16 cellular contexts compared by ENCODE assay signal in the genomic region with DNA sequence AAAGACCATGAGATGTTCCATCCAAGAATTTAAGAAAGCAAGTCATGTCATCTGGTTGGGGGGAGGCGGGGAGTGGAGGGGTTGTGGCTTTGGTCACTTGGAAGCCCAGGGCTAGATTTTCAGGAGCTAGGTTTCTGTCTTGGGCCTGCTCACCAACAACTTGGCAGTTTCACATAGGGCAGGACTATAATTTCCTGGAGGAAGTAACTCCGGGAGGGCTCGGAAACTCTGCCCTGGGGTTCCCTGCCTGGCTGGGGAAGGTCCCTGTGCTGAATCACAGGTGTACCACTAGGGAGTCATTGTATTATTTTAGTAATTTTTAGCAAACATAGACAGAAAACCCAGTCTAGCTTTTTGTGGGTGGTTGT.
DNase-seq lines count a peak whose midpoint lies in the region; ATAC-seq and TF ChIP-seq lines count a peak whose summit lies in the region.
"Had no signal": no experiment of that assay in that cellular context is flagged by ENCODE, and none has a peak within 500 bp of the region (broad histone marks: within the 10 kb centered on the region; RNA-seq: fewer than 3 reads in every experiment).

No MANE protein-coding gene starts in this region.

- H3K36me3 ChIP-seq in esophagus muscularis mucosa (no peaks in the 10 kb centered on the region), prostate gland (no peaks in the 10 kb centered on the region)

- no peak overlapping the region for H3K27ac Mint-ChIP-seq in activated CD8-positive, alpha-beta memory T cell treated with anti-CD3 and anti-CD28 coated beads, Interleukin-2, amount 10 ng/mL, durations not matched to agents 7 days and 5 days
- H3K27ac Mint-ChIP-seq: CD4-positive, alpha-beta memory T cell had no signal

- H3K27ac ChIP-seq in esophagus muscularis mucosa (replicated peaks in 1 of 4), result no peak overlapping the region
- no peak overlapping the region for H3K27ac ChIP-seq in prostate gland
- H3K27ac ChIP-seq: A549, C4-2B had no signal

- no peak for TF ChIP-seq EP300 in esophagus muscularis mucosa (IDR thresholded peaks at IDR 0.05)

- WGBS in esophagus muscularis mucosa, result 82% methylated on average over 3 of the region's 3 CpGs
- 99% methylated on average over 3 of the region's 3 CpGs for WGBS in prostate gland

- no peak overlapping the region for H3K4me3 Mint-ChIP-seq in activated CD8-positive, alpha-beta memory T cell treated with anti-CD3 and anti-CD28 coated beads, Interleukin-2, amount 10 ng/mL, durations not matched to agents 7 days and 5 days
- H3K4me3 Mint-ChIP-seq: CD4-positive, alpha-beta memory T cell had no signal

- intact Hi-C loops in esophagus muscularis mucosa (cut with DNase I) (no loop called here), prostate gland (cut with DNase I) (no loop called here), left cardiac atrium (cut with DNase I) (no loop called here)

- TF ChIP-seq POLR2A in esophagus muscularis mucosa (IDR thresholded peaks at IDR 0.05; ENCODE audit: low read depth) (no peak), prostate gland (IDR thresholded peaks at IDR 0.05) (no peak)

- CTCF ChIA-PET in activated CD8-positive, alpha-beta memory T cell treated with anti-CD3 and anti-CD28 coated beads, Interleukin-2, amount 10 ng/mL, durations not matched to agents 7 days and 5 days (lab: Charles Lee), result no interaction called here

- H3K9me3 ChIP-seq in esophagus muscularis mucosa (no peaks in the 10 kb centered on the region), prostate gland (no peaks in the 10 kb centered on the region)
- H3K9me3 ChIP-seq: A549, BE2C had no signal

- H3K27me3 Mint-ChIP-seq in activated CD8-positive, alpha-beta memory T cell treated with anti-CD3 and anti-CD28 coated beads, Interleukin-2, amount 10 ng/mL, durations not matched to agents 7 days and 5 days, result no peaks in the 10 kb centered on the region

- H3K4me1 ChIP-seq in esophagus muscularis mucosa (peaks cover 0 to 9% (median 0%) of the 10 kb centered on the region in 4 donors), prostate gland (replicated peaks) (no peaks in the 10 kb centered on the region)
- H3K4me1 ChIP-seq: A549 had no signal

- peak; percentile 31 for DNase-seq in activated CD8-positive, alpha-beta memory T cell treated with anti-CD3 and anti-CD28 coated beads, Interleukin-2, amount 10 ng/mL, durations not matched to agents 7 days and 5 days
- DNase-seq in activated CD8-positive, alpha-beta memory T cell treated with anti-CD3 and anti-CD28 coated beads, Interleukin-2, amount 50 U/mL, for 4 hours, result no peak
- peak; percentile 42 for DNase-seq in esophagus muscularis mucosa (ENCODE audit: extremely low spot score)
- peak; percentile 0 for DNase-seq in prostate gland (ENCODE audit: low spot score)
- DNase-seq in left cardiac atrium, result no peak
- DNase-seq in NCI-H128 (lab: John Stamatoyannopoulos, UW; ENCODE audit: unreplicated experiment), result no peak
- DNase-seq: BE2C; CD4-positive, alpha-beta memory T cell; DMS153; DMS79 treated with DMSO at 0.1 percent for 48 hours; EL; IMR-90 had no signal

- ATAC-seq in activated CD8-positive, alpha-beta memory T cell treated with anti-CD3 and anti-CD28 coated beads, Interleukin-2, amount 10 ng/mL, durations not matched to agents 7 days and 5 days, result no peak
- ATAC-seq in left cardiac atrium (no peak), HG02759 (IDR thresholded peaks at IDR 0.05; ENCODE audit: unreplicated experiment) (no peak)
- ATAC-seq: A549, HCT116 had no signal

- H3K4me3 ChIP-seq in esophagus muscularis mucosa (no peak overlapping the region), prostate gland (no peak overlapping the region)
- H3K4me3 ChIP-seq: A549 had no signal

- no peaks in the 10 kb centered on the region for H3K36me3 Mint-ChIP-seq in activated CD8-positive, alpha-beta memory T cell treated with anti-CD3 and anti-CD28 coated beads, Interleukin-2, amount 10 ng/mL, durations not matched to agents 7 days and 5 days
- H3K36me3 Mint-ChIP-seq: CD4-positive, alpha-beta memory T cell had no signal

- H3K4me1 Mint-ChIP-seq in activated CD8-positive, alpha-beta memory T cell treated with anti-CD3 and anti-CD28 coated beads, Interleukin-2, amount 10 ng/mL, durations not matched to agents 7 days and 5 days, result no peaks in the 10 kb centered on the region
- H3K4me1 Mint-ChIP-seq: CD4-positive, alpha-beta memory T cell had no signal

- no peaks in the 10 kb centered on the region for H3K9me3 Mint-ChIP-seq in activated CD8-positive, alpha-beta memory T cell treated with anti-CD3 and anti-CD28 coated beads, Interleukin-2, amount 10 ng/mL, durations not matched to agents 7 days and 5 days (ENCODE audit: low read depth)
- H3K9me3 Mint-ChIP-seq: CD4-positive, alpha-beta memory T cell had no signal

- TF ChIP-seq CTCF in esophagus muscularis mucosa (IDR thresholded peaks at IDR 0.05) (no peak), prostate gland (IDR thresholded peaks at IDR 0.05) (no peak)

- H3K27me3 ChIP-seq in esophagus muscularis mucosa (peaks cover 0 to 55% (median 0%) of the 10 kb centered on the region in 4 donors), prostate gland (replicated peaks; ENCODE audit: insufficient read depth) (no peaks in the 10 kb centered on the region)
- H3K27me3 ChIP-seq: BE2C had no signal

Comparison
In these comparisons a context has a peak if more than half of its experiments do, and no peak if none do; other contexts are left out.
1. DNase-seq: peak in activated CD8-positive, alpha-beta memory T cell treated with anti-CD3 and anti-CD28 coated beads, Interleukin-2, amount 10 ng/mL, durations not matched to agents 7 days and 5 days (single experiment), esophagus muscularis mucosa (single experiment) and prostate gland (single experiment); none in activated CD8-positive, alpha-beta memory T cell treated with anti-CD3 and anti-CD28 coated beads, Interleukin-2, amount 50 U/mL, for 4 hours (single experiment), left cardiac atrium (single experiment) and NCI-H128 (single experiment).